In the genomic region with DNA sequence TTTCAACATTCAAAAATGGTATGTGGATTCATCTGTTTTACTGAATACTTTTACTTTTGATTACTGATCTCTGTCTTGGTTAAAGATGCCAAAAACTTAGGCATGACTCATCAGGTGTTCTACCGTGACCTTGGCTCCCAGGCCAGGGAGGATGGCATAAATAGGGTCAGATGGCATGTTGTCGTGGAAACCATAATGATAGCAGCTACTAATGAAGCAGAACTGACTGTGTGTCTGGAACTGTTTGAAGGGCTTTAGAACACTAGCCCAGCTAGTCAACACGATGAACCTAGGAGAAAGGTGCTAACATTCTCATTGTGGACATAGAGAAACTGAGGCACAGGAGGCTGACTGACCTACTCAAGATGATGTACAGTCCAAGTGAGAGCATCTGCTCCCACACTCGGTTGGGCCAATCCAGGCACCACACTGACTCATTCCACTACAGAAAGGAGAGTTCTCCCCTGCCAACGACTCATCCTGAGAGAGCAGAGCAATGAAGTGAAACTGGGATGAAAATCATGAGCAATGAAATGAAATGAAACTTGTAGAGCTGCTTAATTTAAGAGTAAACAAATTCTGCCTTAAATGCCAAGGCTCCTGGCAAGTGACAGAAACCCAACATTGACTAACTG, we compare ENCODE assay signal across 8 cellular contexts.
A peak's percentile ranks its signal among the peaks of the same experiment; 100 is the strongest.
DNase-seq lines count a peak whose midpoint lies in the region; ATAC-seq, FAIRE-seq and TF ChIP-seq lines count a peak whose summit lies in the region.

No MANE protein-coding gene starts in this region.

- 59 to 82% methylated on average over 5 of the region's 5 CpGs for WGBS in aorta, 2 donors

- peak; percentile 86 for FAIRE-seq in GM19239 (lab: Jason Lieb, UNC)

- H3K4me1 ChIP-seq in colonic mucosa (no peaks in the 10 kb centered on the region), aorta (ENCODE audit: control insufficient read depth in 1 of 2, insufficient read depth in 2 of 2, low read length in 2 of 2) (peaks cover 4 to 5% of the 10 kb centered on the region in 2 donors)

- H3K9me3 ChIP-seq in colonic mucosa (no peaks in the 10 kb centered on the region), aorta (ENCODE audit: control insufficient read depth, low read length) (no peaks in the 10 kb centered on the region)

- no peak overlapping the region for H3K9ac ChIP-seq in colonic mucosa (ENCODE audit: low read depth in 2 of 2, low read length in 2 of 2)

- ATAC-seq in HG03108 (IDR thresholded peaks at IDR 0.05; ENCODE audit: unreplicated experiment), result peak; percentile 76
- no peak for ATAC-seq in aorta (ENCODE audit: low FRiP score)

- DNase-seq in AG08396 (ENCODE audit: low spot score) (peak; percentile 34), GM19239 (ENCODE audit: insufficient read length, low spot score) (peak; percentile 36), cerebellar cortex (ENCODE audit: low spot score) (no peak), colonic mucosa (no peak), NOMO-1 treated with dmso at 0.1 percent for 144 hours (lab: John Stamatoyannopoulos, UW; ENCODE audit: unreplicated experiment) (no peak), aorta (no peak)
- DNase-seq in activated effector memory CD4-positive, alpha-beta T cell treated with anti-CD3 and anti-CD28 coated beads, Interleukin-2, amount 50 U/mL, for 16 hours, result peak; percentile 78

- intact Hi-C loops in colonic mucosa (cut with DNase I) (no loop called here), aorta (cut with DNase I) (no loop called here)

- TF ChIP-seq CTCF in colonic mucosa (IDR thresholded peaks at IDR 0.05), result no peak

- H3K27me3 ChIP-seq in colonic mucosa (no peaks in the 10 kb centered on the region), aorta (ENCODE audit: control insufficient read depth in 1 of 2, insufficient read depth in 2 of 2, low read length in 1 of 2) (no peaks in the 10 kb centered on the region)

- H3K36me3 ChIP-seq in colonic mucosa (no peaks in the 10 kb centered on the region), aorta (ENCODE audit: control insufficient read depth in 1 of 2, insufficient read depth in 2 of 2, low read length in 1 of 2) (no peaks in the 10 kb centered on the region)

- H3K4me3 ChIP-seq in colonic mucosa (no peak overlapping the region), aorta (ENCODE audit: low read length in 2 of 2) (no peak overlapping the region)

- no peak overlapping the region for H3K27ac ChIP-seq in colonic mucosa
- no peak overlapping the region for H3K27ac ChIP-seq in aorta (ENCODE audit: low read depth in 1 of 2, low read length in 2 of 2)

Comparison
In these comparisons a context has a peak if more than half of its experiments do, and no peak if none do; other contexts are left out.
1. DNase-seq: peak in AG08396 (single experiment), GM19239 (single experiment) and activated effector memory CD4-positive, alpha-beta T cell treated with anti-CD3 and anti-CD28 coated beads, Interleukin-2, amount 50 U/mL, for 16 hours (single experiment); none in cerebellar cortex (single experiment), colonic mucosa (single experiment), NOMO-1 treated with dmso at 0.1 percent for 144 hours (single experiment) and aorta (0 of 2).